ENCODE assay signal across 12 cellular contexts in the genomic region with DNA sequence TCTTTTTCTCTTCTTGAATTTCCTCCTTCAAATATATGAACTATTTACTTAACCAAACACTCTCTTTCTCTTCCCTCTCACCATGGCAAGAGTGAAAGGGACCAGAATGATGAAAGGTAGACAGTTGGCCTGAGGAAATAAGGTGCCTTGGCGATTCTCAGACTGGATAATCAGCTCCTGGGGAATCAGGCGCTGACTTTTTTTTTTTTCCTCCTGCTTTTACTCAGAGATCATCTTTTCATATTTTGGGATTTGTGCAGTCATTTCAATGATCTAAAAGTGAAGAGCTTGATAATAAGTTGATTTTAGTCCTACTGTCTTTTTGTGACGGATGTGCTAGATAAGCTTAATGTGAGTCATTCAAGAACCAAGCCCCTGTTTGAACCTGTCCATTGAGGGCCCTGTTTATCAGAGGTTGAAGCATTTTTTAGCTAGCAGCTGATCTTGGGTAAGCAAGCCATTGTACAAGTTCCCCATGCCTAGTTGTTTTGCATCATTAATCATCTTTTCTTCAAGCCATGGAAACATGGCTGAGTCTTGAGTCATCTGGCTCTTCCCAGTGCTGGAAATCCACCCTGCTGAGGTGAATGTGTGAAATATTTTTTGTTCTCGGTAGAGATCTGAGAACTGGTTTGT. TPM values are rescaled to one million over a fixed set of nuclear protein-coding genes. Genes with fewer than 3 reads are reported as not detected.
A peak's percentile ranks its signal among the peaks of the same experiment; 100 is the strongest.
DNase-seq lines count a peak whose midpoint lies in the region; ATAC-seq and TF ChIP-seq lines count a peak whose summit lies in the region.
"Had no signal": no experiment of that assay in that cellular context is flagged by ENCODE, and none has a peak within 500 bp of the region (broad histone marks: within the 10 kb centered on the region; RNA-seq: fewer than 3 reads in every experiment).

No MANE protein-coding gene starts in this region.

- peaks cover 74% of the 10 kb centered on the region for H3K4me1 Mint-ChIP-seq in WTC11
- peaks cover 35% of the 10 kb centered on the region for H3K4me1 Mint-ChIP-seq in glutamatergic neuron (ENCODE audit: low read depth, unreplicated experiment)
- no peaks in the 10 kb centered on the region for H3K4me1 Mint-ChIP-seq in activated naive CD4-positive, alpha-beta T cell treated with anti-CD3 and anti-CD28 coated beads, Interleukin-2, amount 10 ng/mL, durations not matched to agents 7 days and 5 days
- H3K4me1 Mint-ChIP-seq: B cell had no signal

- intact Hi-C loops in Right ventricle myocardium superior (cut with DNase I) (no loop called here), aorta (cut with DNase I) (loop anchor here in 1 of 2 donors (10.0 kb wide), 1 partner anchor 72 kb away; no protein-coding TSS in a partner anchor)

- no peak for ATAC-seq in Right ventricle myocardium superior (ENCODE audit: poor library complexity)
- no peak for ATAC-seq in WTC11
- peak; percentile 52 for ATAC-seq in aorta (ENCODE audit: low FRiP score)

- no peak for TF ChIP-seq CTCF in cardiac muscle cell (IDR thresholded peaks at IDR 0.05; ENCODE audit: low read depth, low read length)
- no peak for TF ChIP-seq CTCF in WTC11 (IDR thresholded peaks at IDR 0.05)
- no peak for TF ChIP-seq CTCF in glutamatergic neuron (IDR thresholded peaks at IDR 0.05; ENCODE audit: partially characterized antibody, unreplicated experiment)

- peaks cover 3% of the 10 kb centered on the region for H3K36me3 Mint-ChIP-seq in WTC11
- H3K36me3 Mint-ChIP-seq in glutamatergic neuron (ENCODE audit: unreplicated experiment): no peaks in the 10 kb centered on the region
- H3K36me3 Mint-ChIP-seq in activated naive CD4-positive, alpha-beta T cell treated with anti-CD3 and anti-CD28 coated beads, Interleukin-2, amount 10 ng/mL, durations not matched to agents 7 days and 5 days: no peaks in the 10 kb centered on the region

- H3K27ac ChIP-seq in cardiac muscle cell (peak overlapping the region; percentile 96), aorta (ENCODE audit: low read depth in 1 of 2, low read length in 2 of 2) (peak overlapping the region in 1 of 2 donors; percentile 67)

- peak overlapping the region; percentile 58 for H3K4me3 Mint-ChIP-seq in WTC11
- no peak overlapping the region for H3K4me3 Mint-ChIP-seq in glutamatergic neuron (ENCODE audit: unreplicated experiment)
- no peak overlapping the region for H3K4me3 Mint-ChIP-seq in activated naive CD4-positive, alpha-beta T cell treated with anti-CD3 and anti-CD28 coated beads, Interleukin-2, amount 10 ng/mL, durations not matched to agents 7 days and 5 days
- H3K4me3 Mint-ChIP-seq: B cell had no signal

- peaks cover 5% of the 10 kb centered on the region; the same call in 1 of the 2 replicates for H3K9me3 Mint-ChIP-seq in WTC11
- no peaks in the 10 kb centered on the region for H3K9me3 Mint-ChIP-seq in glutamatergic neuron (ENCODE audit: unreplicated experiment)
- no peaks in the 10 kb centered on the region for H3K9me3 Mint-ChIP-seq in activated naive CD4-positive, alpha-beta T cell treated with anti-CD3 and anti-CD28 coated beads, Interleukin-2, amount 10 ng/mL, durations not matched to agents 7 days and 5 days

- H3K4me3 ChIP-seq in cardiac muscle cell (no peak overlapping the region), aorta (ENCODE audit: low read length in 2 of 2) (no peak overlapping the region)

- WGBS in aorta, 2 donors: 43 to 51% methylated on average over 4 of the region's 4 CpGs

- CTCF ChIA-PET in WTC11 (lab: Charles Lee): no interaction called here
- CTCF ChIA-PET in activated naive CD4-positive, alpha-beta T cell treated with anti-CD3 and anti-CD28 coated beads, Interleukin-2, amount 10 ng/mL, durations not matched to agents 7 days and 5 days (lab: Charles Lee): no interaction called here

- no peaks in the 10 kb centered on the region for H3K27me3 ChIP-seq in cardiac muscle cell
- no peaks in the 10 kb centered on the region for H3K27me3 ChIP-seq in aorta (ENCODE audit: control insufficient read depth in 1 of 2, insufficient read depth in 2 of 2, low read length in 1 of 2)

- DNase-seq in cardiac muscle cell (ENCODE audit: low read depth in 1 of 2, low spot score in 1 of 2) (peak; percentile 28 to 90), Right ventricle myocardium superior (no peak), WTC11 (ENCODE audit: low spot score) (no peak), glutamatergic neuron (no peak), aorta (no peak), NCI-H146 (lab: John Stamatoyannopoulos, UW) (no peak), midbrain (lab: John Stamatoyannopoulos, UW) (no peak)
- no peak for DNase-seq in activated naive CD4-positive, alpha-beta T cell treated with anti-CD3 and anti-CD28 coated beads, Interleukin-2, amount 10 ng/mL, durations not matched to agents 7 days and 5 days
- DNase-seq: activated CD4-positive, alpha-beta T cell treated with anti-CD3 and anti-CD28 coated beads, Interleukin-2, amount 50 U/mL, for 1 hour; NCI-H510A; stimulated activated naive CD4-positive, alpha-beta T cell had no signal

- H3K9me3 ChIP-seq in cardiac muscle cell (ENCODE audit: low read depth): no peaks in the 10 kb centered on the region
- no peaks in the 10 kb centered on the region for H3K9me3 ChIP-seq in aorta (ENCODE audit: control insufficient read depth, low read length)

- H3K27me3 Mint-ChIP-seq in WTC11 (ENCODE audit: low read depth) (no peaks in the 10 kb centered on the region), glutamatergic neuron (ENCODE audit: unreplicated experiment) (peaks cover 2% of the 10 kb centered on the region)
- H3K27me3 Mint-ChIP-seq in activated naive CD4-positive, alpha-beta T cell treated with anti-CD3 and anti-CD28 coated beads, Interleukin-2, amount 10 ng/mL, durations not matched to agents 7 days and 5 days: peaks cover 5% of the 10 kb centered on the region

- H3K36me3 ChIP-seq in cardiac muscle cell: no peaks in the 10 kb centered on the region
- H3K36me3 ChIP-seq in aorta (ENCODE audit: control insufficient read depth in 1 of 2, insufficient read depth in 2 of 2, low read length in 1 of 2): no peaks in the 10 kb centered on the region

- H3K27ac Mint-ChIP-seq in WTC11 (peak overlapping the region; percentile 95), glutamatergic neuron (ENCODE audit: unreplicated experiment) (peak overlapping the region; percentile 75)
- H3K27ac Mint-ChIP-seq in activated naive CD4-positive, alpha-beta T cell treated with anti-CD3 and anti-CD28 coated beads, Interleukin-2, amount 10 ng/mL, durations not matched to agents 7 days and 5 days: no peak overlapping the region
- H3K27ac Mint-ChIP-seq: B cell had no signal

- H3K4me1 ChIP-seq in cardiac muscle cell (ENCODE audit: low read depth) (peaks cover 53% of the 10 kb centered on the region), aorta (ENCODE audit: control insufficient read depth in 1 of 2, insufficient read depth in 2 of 2, low read length in 2 of 2) (peaks cover 0 to 13% of the 10 kb centered on the region in 2 donors)

- POLR2A ChIA-PET in WTC11 (lab: Charles Lee): interaction anchor here (0.7 kb wide), 1 partner anchor 10 kb away, joined by 3 read pairs; no protein-coding TSS in a partner anchor

TF ChIP-seq in WTC11, 78 proteins besides CTCF, POLR2A, EP300 and RAD21 (continues in another document):
- TF ChIP-seq, protein P1, sequence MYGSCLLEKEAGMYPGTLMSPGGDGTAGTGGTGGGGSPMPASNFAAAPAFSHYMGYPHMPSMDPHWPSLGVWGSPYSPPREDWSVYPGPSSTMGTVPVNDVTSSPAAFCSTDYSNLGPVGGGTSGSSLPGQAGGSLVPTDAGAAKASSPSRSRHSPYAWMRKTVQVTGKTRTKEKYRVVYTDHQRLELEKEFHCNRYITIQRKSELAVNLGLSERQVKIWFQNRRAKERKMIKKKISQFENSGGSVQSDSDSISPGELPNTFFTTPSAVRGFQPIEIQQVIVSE (CRISPR knock-in tag; IDR thresholded peaks at IDR 0.05; ENCODE audit: borderline replicate concordance): no peak
- TF ChIP-seq ETV6 (CRISPR knock-in tag; IDR thresholded peaks at IDR 0.05) (no peak), EMX1 (CRISPR knock-in tag; IDR thresholded peaks at IDR 0.05) (no peak), FOXP1 (CRISPR knock-in tag; IDR thresholded peaks at IDR 0.05; ENCODE audit: borderline replicate concordance) (no peak), CBFB (CRISPR knock-in tag; IDR thresholded peaks at IDR 0.05; ENCODE audit: low read depth) (no peak)
- TF ChIP-seq, protein P2, sequence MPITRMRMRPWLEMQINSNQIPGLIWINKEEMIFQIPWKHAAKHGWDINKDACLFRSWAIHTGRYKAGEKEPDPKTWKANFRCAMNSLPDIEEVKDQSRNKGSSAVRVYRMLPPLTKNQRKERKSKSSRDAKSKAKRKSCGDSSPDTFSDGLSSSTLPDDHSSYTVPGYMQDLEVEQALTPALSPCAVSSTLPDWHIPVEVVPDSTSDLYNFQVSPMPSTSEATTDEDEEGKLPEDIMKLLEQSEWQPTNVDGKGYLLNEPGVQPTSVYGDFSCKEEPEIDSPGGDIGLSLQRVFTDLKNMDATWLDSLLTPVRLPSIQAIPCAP (CRISPR knock-in tag; IDR thresholded peaks at IDR 0.05): no peak

RNA-seq across cellular contexts. Expression of a gene that starts 40.8 kb away (rescaled TPM):
- total RNA-seq in cardiac muscle cell (125 and 139 TPM in 2 replicates), Right ventricle myocardium superior (41.8 TPM), WTC11 (2021) (66.0 to 79.4 TPM (median 69.6 TPM) in 3 replicates), glutamatergic neuron (ENCODE audit: unreplicated experiment) (89.1 TPM), aorta (100 to 1,000 TPM in 1 of 2 donors, 10 to 100 TPM in 1; 52.7 to 103 TPM)
- polyA plus RNA-seq in cardiac muscle cell (90.9 and 92.4 TPM in 2 replicates), aorta (10 to 100 TPM; 20.8 to 21.5 TPM)

RNA-seq across cellular contexts. Expression of a gene that starts 41.6 kb away (rescaled TPM):
- total RNA-seq in cardiac muscle cell: 17.0 and 58.3 TPM in 2 replicates
- 58.1 and 79.4 TPM in 2 replicates for polyA plus RNA-seq in cardiac muscle cell
- total RNA-seq in Right ventricle myocardium superior: 24.7 TPM
- total RNA-seq in WTC11 (2021): 21.9 to 31.8 TPM (median 24.7 TPM) in 3 replicates
- 50.3 TPM for total RNA-seq in glutamatergic neuron (ENCODE audit: unreplicated experiment)
- total RNA-seq in aorta: 10 to 100 TPM; 49.4 to 65.2 TPM
- 10 to 100 TPM; 57.7 to 65.2 TPM for polyA plus RNA-seq in aorta

Comparison
In these comparisons a context has a peak if more than half of its experiments do, and no peak if none do; other contexts are left out.
1. DNase-seq: peak in cardiac muscle cell (2 of 2); none in Right ventricle myocardium superior (single experiment), WTC11 (single experiment), glutamatergic neuron (single experiment), aorta (0 of 2), NCI-H146 (single experiment), midbrain (single experiment) and activated naive CD4-positive, alpha-beta T cell treated with anti-CD3 and anti-CD28 coated beads, Interleukin-2, amount 10 ng/mL, durations not matched to agents 7 days and 5 days (single experiment).